ENCODE assay signal across 12 cellular contexts in genomic region chr16:15607700-15608396, GRCh38. TPM values are rescaled to one million over a fixed set of nuclear protein-coding genes. Genes with fewer than 3 reads are reported as not detected.
DNase-seq lines count a peak whose midpoint lies in the region; ATAC-seq, FAIRE-seq and TF ChIP-seq lines count a peak whose summit lies in the region.
"Had no signal": no experiment of that assay in that cellular context is flagged by ENCODE, and none has a peak within 500 bp of the region (broad histone marks: within the 10 kb centered on the region; RNA-seq: fewer than 3 reads in every experiment).

No MANE protein-coding gene starts in this region.

- POLR2A ChIA-PET in IMR-90 (lab: Charles Lee; ENCODE audit: unreplicated experiment), result no interaction called here

- H2AFZ ChIP-seq in IMR-90 (replicated peaks; ENCODE audit: low read length, poor library complexity), result no peak overlapping the region

- no CpG with 5 or more reads among the region's 13 CpGs for WGBS in IMR-90 (ENCODE audit: extremely low coverage in 2 of 2, insufficient read length in 1 of 2), 2 experiments
- WGBS in heart right ventricle, 2 donors, result 66 to 78% methylated on average over 13 of the region's 13 CpGs

- H2BK15ac ChIP-seq in IMR-90 (ENCODE audit: low read depth, low read length), result peak overlapping the region; percentile 24; the same call in 1 of the 3 replicates

- no peak for TF ChIP-seq RAD21 in IMR-90 (IDR thresholded peaks at IDR 0.05; ENCODE audit: low read length)

- peak overlapping the region; percentile 30 for H3K14ac ChIP-seq in IMR-90 (replicated peaks; ENCODE audit: low read depth, low read length)

- no peak for TF ChIP-seq POLR2A in IMR-90 (IDR thresholded peaks at IDR 0.05; ENCODE audit: low read depth, low read length)

- H2BK120ac ChIP-seq in IMR-90 (ENCODE audit: low read depth, low read length), result peak overlapping the region; percentile 27

- H3K23ac ChIP-seq in IMR-90 (ENCODE audit: low read depth, low read length), result peak overlapping the region; percentile 59

- H2AK5ac ChIP-seq in IMR-90 (ENCODE audit: low read depth, low read length), result peak overlapping the region; percentile 95

- TF ChIP-seq CTCF in IMR-90 (conservative IDR thresholded peaks at IDR 0.05; ENCODE audit: low read depth, low read length) (no peak), heart right ventricle (IDR thresholded peaks at IDR 0.05) (no peak), WERI-Rb-1 (IDR thresholded peaks at IDR 0.05; ENCODE audit: low read depth, low read length) (no peak)

- no peak for FAIRE-seq in RCC 7860 (lab: Jason Lieb, UNC)

- DNase-seq in IMR-90 (peak; percentile 82), amniotic epithelial cell (ENCODE audit: low read depth) (peak; percentile 63), heart right ventricle (peak; percentile 57 to 65), renal cortical epithelial cell (ENCODE audit: low read depth) (peak; percentile 58), RCC 7860 (ENCODE audit: low spot score) (no peak), NOMO-1 treated with DMSO at 0.1 percent for 48 hours (lab: John Stamatoyannopoulos, UW; ENCODE audit: unreplicated experiment) (no peak), WERI-Rb-1 (no peak)
- DNase-seq: DND-41, HFFc6, NCI-H1694 had no signal

- BruUV-seq in IMR-90 (replicated peaks; lab: Mats Ljungman, UMichigan), result no TSS peak

- peak overlapping the region; percentile 75 for H4K5ac ChIP-seq in IMR-90 (ENCODE audit: low read depth, low read length)

- H3K4me1 ChIP-seq in IMR-90 (ENCODE audit: control insufficient read depth, insufficient read depth, low read length), result peaks cover 10% of the 10 kb centered on the region
- H3K4me1 ChIP-seq in heart right ventricle, result peaks cover 0 to 22% (median 12%) of the 10 kb centered on the region in 9 donors

- H2BK5ac ChIP-seq in IMR-90 (ENCODE audit: low read depth, low read length, poor library complexity, severe bottlenecking), result peak overlapping the region; percentile 41

- no peak overlapping the region for H3K9ac ChIP-seq in IMR-90 (ENCODE audit: low read depth, low read length)

- H3K79me1 ChIP-seq in IMR-90 (ENCODE audit: low read depth in 1 of 2, low read length in 2 of 2), result peaks cover 0 to 27% of the 10 kb centered on the region in 2 experiments; a peak in 2 of 4 replicates

- H3K9me1 ChIP-seq in IMR-90 (ENCODE audit: insufficient read depth, low read length), result peaks cover 19% of the 10 kb centered on the region

- CTCF ChIA-PET in IMR-90 (lab: Yijun Ruan, JAX), result interaction anchor here (0.5 to 1.1 kb wide), 2 partner anchors 35 to 88 kb away, joined by 3 read pairs; partner anchors contain the start of gene MARF1

- peak overlapping the region; percentile 88 for H3K18ac ChIP-seq in IMR-90 (ENCODE audit: low read depth, low read length)

- peak overlapping the region; percentile 46; the same call in 1 of the 2 replicates for H3K4me2 ChIP-seq in IMR-90 (ENCODE audit: low read depth, low read length)

- intact Hi-C loops in IMR-90 (cut with micrococcal nuclease) (no loop called here), heart right ventricle (cut with DNase I) (loop anchor here in 1 of 10 donors (10.0 kb wide), 1 partner anchor 97 kb away; no protein-coding TSS in a partner anchor)

- H3K56ac ChIP-seq in IMR-90 (ENCODE audit: extremely low read depth, insufficient read depth, low read length), result no peak overlapping the region

- peak overlapping the region; percentile 49 for H4K91ac ChIP-seq in IMR-90 (ENCODE audit: insufficient read depth, low read depth, low read length)

- H3K36me3 ChIP-seq in IMR-90 (ENCODE audit: control insufficient read depth, insufficient read depth, low read length) (peaks cover 57% of the 10 kb centered on the region), heart right ventricle (peaks cover 0 to 100% (median 63%) of the 10 kb centered on the region in 9 donors), WERI-Rb-1 (peaks cover 92% of the 10 kb centered on the region)

- in situ Hi-C loops in IMR-90 (cut with MboI; ENCODE audit: low sequenced_read_pairs), result no loop called here

- H3K9me3 ChIP-seq in IMR-90 (ENCODE audit: control insufficient read depth, insufficient read depth, low read length) (no peaks in the 10 kb centered on the region), heart right ventricle (no peaks in the 10 kb centered on the region), WERI-Rb-1 (ENCODE audit: severe bottlenecking) (no peaks in the 10 kb centered on the region)

- H2AK9ac ChIP-seq in IMR-90 (replicated peaks; ENCODE audit: low read depth, low read length, poor library complexity), result no peak overlapping the region

- H3K27ac ChIP-seq in IMR-90 (ENCODE audit: insufficient read depth, low read length) (peak overlapping the region; percentile 78), heart right ventricle (peak overlapping the region; percentile 30 to 81 (median 60)), WERI-Rb-1 (no peak overlapping the region)

- ATAC-seq in IMR-90 (ENCODE audit: low read depth) (peak; percentile 69), heart right ventricle (peak; percentile 75 to 98 (median 90)), GM21528 (IDR thresholded peaks at IDR 0.05; ENCODE audit: low FRiP score, unreplicated experiment) (no peak)
- ATAC-seq: stimulated activated memory B cell treated with anti-CD40 and anti-IgM and Interleukin-4, amounts not matched to agents 10 μg/mL and 1 μg/mL and 100 μg/mL, for 72 hours had no signal

- peak overlapping the region; percentile 58 for H2BK20ac ChIP-seq in IMR-90 (ENCODE audit: low read depth, low read length)

- H3K4me3 ChIP-seq in IMR-90 (ENCODE audit: insufficient read depth, low read depth, low read length) (no peak overlapping the region), heart right ventricle (no peak overlapping the region), WERI-Rb-1 (ENCODE audit: low read depth, low read length) (no peak overlapping the region)

- H3K4ac ChIP-seq in IMR-90 (ENCODE audit: low read depth, low read length), result peak overlapping the region; percentile 80

- dilution Hi-C loops in IMR-90 (cut with HindIII; ENCODE audit: low sequenced_read_pairs, unreplicated experiment), result no loop called here

- H4K8ac ChIP-seq in IMR-90 (ENCODE audit: low read depth in 2 of 2, low read length in 2 of 2), result peak overlapping the region in 1 of 2 experiments; percentile 72; a peak in 2 of 4 replicates

- peaks cover 4% of the 10 kb centered on the region; the same call in 1 of the 2 replicates for H4K20me1 ChIP-seq in IMR-90 (ENCODE audit: insufficient read depth, low read length)

- H3K27me3 ChIP-seq in IMR-90 (ENCODE audit: control insufficient read depth, insufficient read depth, low read length) (no peaks in the 10 kb centered on the region), heart right ventricle (no peaks in the 10 kb centered on the region), WERI-Rb-1 (ENCODE audit: insufficient read depth, low read depth, severe bottlenecking) (no peaks in the 10 kb centered on the region)

TF ChIP-seq in IMR-90, 13 proteins besides CTCF, POLR2A, EP300 and RAD21:
- TF ChIP-seq USF2 (IDR thresholded peaks at IDR 0.05; ENCODE audit: low read depth, low read length) (peak; percentile 7; the same call in 1 of the 2 replicates), NFE2L2 (IDR thresholded peaks at IDR 0.05; ENCODE audit: low read depth, low read length) (no peak), MAZ (IDR thresholded peaks at IDR 0.05; ENCODE audit: borderline replicate concordance, low read depth, low read length) (no peak), RFX5 (IDR thresholded peaks at IDR 0.05; ENCODE audit: low read depth, low read length) (no peak), CEBPB (IDR thresholded peaks at IDR 0.05; ENCODE audit: low read depth, low read length) (peak; percentile 12; the same call in 1 of the 2 replicates)

RNA-seq across cellular contexts. Expression of gene MARF1, which starts 35.1 kb away (rescaled TPM):
- total RNA-seq in IMR-90 (2012; rRNA removed), result 7.8 and 9.0 TPM in 2 replicates
- polyA plus RNA-seq in IMR-90 (2012; rRNA removed), result 11.5 and 12.9 TPM in 2 replicates
- polyA plus RNA-seq in IMR-90 (2012; cell fraction: cytosol; rRNA removed), result 4.4 and 6.7 TPM in 2 replicates
- polyA plus RNA-seq in IMR-90 (2012; cell fraction: nucleus; rRNA removed; ENCODE audit: low replicate concordance), result 13.5 and 38.8 TPM in 2 replicates
- 10 to 100 TPM; 39.1 to 59.1 (median 43.0) TPM for total RNA-seq in heart right ventricle
- polyA plus RNA-seq in heart right ventricle, result 10 to 100 TPM in 1 of 2 donors, 1 to 10 TPM in 1; 9.6 to 14.9 TPM
- 11.1 and 32.3 TPM in 2 replicates for total RNA-seq in renal cortical epithelial cell

RNA-seq across cellular contexts. Expression of gene NDE1, which starts 42.2 kb away (rescaled TPM):
- total RNA-seq in IMR-90 (2012; rRNA removed) (29.2 and 34.4 TPM in 2 replicates), heart right ventricle (10 to 100 TPM; 12.0 to 29.0 (median 20.0) TPM), renal cortical epithelial cell (17.3 and 23.4 TPM in 2 replicates)
- polyA plus RNA-seq in IMR-90 (2012; rRNA removed) (17.3 and 22.7 TPM in 2 replicates), heart right ventricle (10 to 100 TPM in 1 of 2 donors, 1 to 10 TPM in 1; 6.0 to 10.7 TPM)
- 14.0 and 28.0 TPM in 2 replicates for polyA plus RNA-seq in IMR-90 (2012; cell fraction: cytosol; rRNA removed)
- polyA plus RNA-seq in IMR-90 (2012; cell fraction: nucleus; rRNA removed; ENCODE audit: low replicate concordance), result 8.8 and 21.5 TPM in 2 replicates

Comparison
In these comparisons a context has a peak if more than half of its experiments do, and no peak if none do; other contexts are left out.
1. DNase-seq: peak in IMR-90 (single experiment), amniotic epithelial cell (single experiment), heart right ventricle (2 of 2) and renal cortical epithelial cell (single experiment); none in RCC 7860 (single experiment), NOMO-1 treated with DMSO at 0.1 percent for 48 hours (single experiment) and WERI-Rb-1 (single experiment).